ENCODE assay signal across 26 cellular contexts in the genomic region with DNA sequence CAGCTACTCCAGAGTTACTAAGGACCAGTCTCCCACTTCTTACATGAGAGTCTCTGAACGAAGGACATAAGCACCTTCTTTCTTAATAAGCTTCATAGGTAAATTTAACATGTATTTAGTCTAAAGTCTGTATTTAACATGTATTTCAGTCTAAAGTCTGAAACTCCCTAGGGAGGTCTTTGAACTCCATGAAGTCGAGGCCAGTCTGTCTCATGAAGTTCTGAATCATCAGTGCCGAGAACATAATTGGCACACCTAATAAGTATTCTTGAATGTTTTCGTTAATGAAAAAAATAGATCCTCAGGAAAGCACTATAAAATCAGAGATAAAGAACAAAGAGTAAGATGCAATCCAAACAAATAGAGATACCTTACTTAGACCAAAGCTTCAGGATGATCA.
"Had no signal": no experiment of that assay in that cellular context is flagged by ENCODE, and none has a peak within 500 bp of the region (broad histone marks: within the 10 kb centered on the region; RNA-seq: fewer than 3 reads in every experiment).

No MANE protein-coding gene starts in this region.

- DNase-seq: hypothalamus; immature natural killer cell; kidney; left colon; left lung; lower lobe of right lung; mammary epithelial cell; mesenchymal stem cell; naive thymus-derived CD8-positive, alpha-beta T cell; nucleus accumbens; pancreas; posterior cingulate gyrus; retina; right cardiac atrium; stimulated activated CD4-positive, alpha-beta T cell treated with anti-CD3 and anti-CD28 coated beads, Interleukin-1b, Interleukin-23, amount 100 ng/mL, for 48 hours; stimulated activated CD4-positive, alpha-beta T cell treated with anti-CD3 and anti-CD28 coated beads, Interleukin-2, amount 100 ng/mL, for 48 hours; stimulated activated CD4-positive, alpha-beta T cell treated with anti-CD3 and anti-CD28 coated beads, Interleukin-4, amount 100 ng/mL, for 4 hours; stimulated activated CD8-positive, alpha-beta memory T cell treated with anti-CD3 and anti-CD28 coated beads, Interleukin-4, amount 100 ng/mL, for 48 hours; stimulated activated naive CD4-positive, alpha-beta T cell treated with Interleukin-2 at 50 U/mL for 16 hours; stimulated activated naive CD8-positive, alpha-beta T cell treated with anti-CD3 and anti-CD28 coated beads, Interleukin-15, amount 100 ng/mL, for 72 hours; substantia nigra; upper lobe of left lung had no signal

- H3K9me3 ChIP-seq: pancreas, prostate gland, vagina had no signal

- H3K4me2 ChIP-seq: smooth muscle cell had no signal

- H3K4me3 ChIP-seq: left lung, lower lobe of right lung, pancreas, prostate gland, smooth muscle cell, tibial nerve, upper lobe of left lung, vagina had no signal

- H3K27ac ChIP-seq: left lung, lower lobe of right lung, pancreas, prostate gland, tibial nerve, upper lobe of left lung, vagina had no signal

- H3K27me3 ChIP-seq: left lung, pancreas, tibial nerve, upper lobe of left lung, vagina had no signal

- H3K4me1 ChIP-seq: left lung, lower lobe of right lung, pancreas, prostate gland, tibial nerve, upper lobe of left lung, vagina had no signal

- H3K36me3 ChIP-seq: left lung, lower lobe of right lung, pancreas, prostate gland, tibial nerve, upper lobe of left lung, vagina had no signal
